ENCODE assay signal across 2 cellular contexts in the genomic region with DNA sequence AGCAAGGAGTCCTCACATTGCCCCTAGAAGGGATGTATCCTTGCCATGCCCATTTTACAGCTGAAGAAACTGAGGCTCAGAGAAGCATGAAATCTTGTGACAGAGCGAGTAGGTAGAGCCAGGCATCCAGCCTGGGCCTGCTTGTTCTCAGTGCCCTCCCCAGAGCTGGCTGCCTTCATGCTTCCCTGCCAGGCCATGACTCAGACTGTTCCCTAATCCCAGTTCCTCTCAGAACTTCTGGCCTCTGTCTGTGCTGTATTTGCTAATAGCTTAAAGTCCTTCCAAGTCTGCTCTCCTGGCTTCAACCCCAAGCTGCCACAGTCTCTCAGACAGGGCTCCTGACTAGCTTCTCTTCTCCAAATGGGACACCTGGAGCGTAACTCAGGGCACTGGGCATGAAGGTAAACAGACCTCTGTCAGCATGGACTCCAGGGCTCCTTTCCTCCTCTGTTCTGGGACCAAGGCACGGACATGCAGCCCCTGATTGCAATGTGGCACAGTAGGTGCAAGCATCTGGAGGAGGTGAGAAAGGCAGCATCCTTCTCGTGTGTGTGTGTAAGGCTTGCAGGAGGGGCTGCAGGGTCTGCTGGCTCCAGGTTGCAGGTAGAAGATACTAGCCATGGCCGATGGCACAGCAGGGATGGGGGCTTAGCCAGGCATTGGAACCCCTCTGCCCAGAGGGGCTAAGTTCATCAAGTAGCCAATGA.
TF ChIP-seq lines count a peak whose summit lies in the region.

No MANE protein-coding gene starts in this region.

TF ChIP-seq in IMR-90, 13 proteins besides CTCF, POLR2A, EP300 and RAD21:
- TF ChIP-seq SMC3 (IDR thresholded peaks at IDR 0.05; ENCODE audit: low read depth, low read length) (no peak), ELK1 (IDR thresholded peaks at IDR 0.05; ENCODE audit: borderline replicate concordance, low read depth, low read length) (no peak), MAFK (IDR thresholded peaks at IDR 0.05; ENCODE audit: low read depth, low read length) (no peak), MXI1 (IDR thresholded peaks at IDR 0.05; ENCODE audit: borderline replicate concordance, low read depth, low read length) (no peak), RCOR1 (IDR thresholded peaks at IDR 0.05; ENCODE audit: insufficient replicate concordance, low read length) (no peak), NFE2L2 (IDR thresholded peaks at IDR 0.05; ENCODE audit: low read depth, low read length) (no peak), CEBPB (IDR thresholded peaks at IDR 0.05; ENCODE audit: low read depth, low read length) (no peak), CHD1 (IDR thresholded peaks at IDR 0.05; ENCODE audit: low read depth, low read length) (no peak), MAZ (IDR thresholded peaks at IDR 0.05; ENCODE audit: borderline replicate concordance, low read depth, low read length) (no peak)

TF ChIP-seq in H1, 55 proteins besides CTCF, POLR2A, EP300 and RAD21:
- TF ChIP-seq HDAC2 (IDR thresholded peaks at IDR 0.05; ENCODE audit: borderline replicate concordance in 1 of 2, low read depth in 2 of 2, low read length in 2 of 2) (no peak), GABPA (IDR thresholded peaks at IDR 0.05; ENCODE audit: borderline replicate concordance, insufficient read depth, low read length) (no peak), HDAC6 (IDR thresholded peaks at IDR 0.05; ENCODE audit: low read depth, low read length) (no peak), SIX5 (IDR thresholded peaks at IDR 0.05; ENCODE audit: low read depth, low read length) (no peak), GTF2F1 (IDR thresholded peaks at IDR 0.05; ENCODE audit: borderline replicate concordance, low read depth, low read length) (no peak), SP1 (IDR thresholded peaks at IDR 0.05; ENCODE audit: low read depth, low read length) (no peak), ASH2L (IDR thresholded peaks at IDR 0.05; ENCODE audit: low read length) (no peak), MAX (IDR thresholded peaks at IDR 0.05) (no peak), NRF1 (IDR thresholded peaks at IDR 0.05; ENCODE audit: low read depth, low read length) (no peak), RBBP5 (IDR thresholded peaks at IDR 0.05; ENCODE audit: borderline replicate concordance, low read depth, low read length) (no peak), TBP (IDR thresholded peaks at IDR 0.05; ENCODE audit: low read depth, low read length) (no peak)
